In genomic region chr4:35734381-35735098, GRCh38 we compare ENCODE assay signal across 20 cellular contexts.
DNase-seq lines count a peak whose midpoint lies in the region; ATAC-seq and TF ChIP-seq lines count a peak whose summit lies in the region.
"Had no signal": no experiment of that assay in that cellular context is flagged by ENCODE, and none has a peak within 500 bp of the region (broad histone marks: within the 10 kb centered on the region; RNA-seq: fewer than 3 reads in every experiment).

No MANE protein-coding gene starts in this region.

- no peaks in the 10 kb centered on the region for H3K36me3 ChIP-seq in trophoblast cell (ENCODE audit: control insufficient read depth in 1 of 2, insufficient read depth in 2 of 2, low read length in 2 of 2)

- no peak overlapping the region for H3K9ac ChIP-seq in trophoblast cell (ENCODE audit: low read length)

- WGBS in trophoblast cell (ENCODE audit: extremely low coverage, insufficient coverage, insufficient read length) = no CpG with 5 or more reads among the region's 3 CpGs

- no peak for TF ChIP-seq CTCF in mesothelial cell of epicardium (IDR thresholded peaks at IDR 0.05; ENCODE audit: unreplicated experiment)

- no peak overlapping the region for H3K14ac ChIP-seq in trophoblast cell (ENCODE audit: low read length)

- H3K9me3 ChIP-seq in trophoblast cell (ENCODE audit: insufficient read depth, low read depth, low read length) = no peaks in the 10 kb centered on the region
- H3K9me3 ChIP-seq: body of pancreas had no signal

- ATAC-seq in GM18861 (IDR thresholded peaks at IDR 0.05; ENCODE audit: unreplicated experiment) (peak; percentile 85), GM21423 (IDR thresholded peaks at IDR 0.05; ENCODE audit: unreplicated experiment) (peak; percentile 83), HG03060 (IDR thresholded peaks at IDR 0.05; ENCODE audit: low read depth, unreplicated experiment) (peak; percentile 33), HG03520 (IDR thresholded peaks at IDR 0.05; ENCODE audit: unreplicated experiment) (peak; percentile 49), HG02852 (IDR thresholded peaks at IDR 0.05; ENCODE audit: unreplicated experiment) (no peak), GM21360 (IDR thresholded peaks at IDR 0.05; ENCODE audit: unreplicated experiment) (no peak)
- ATAC-seq: body of pancreas, K562, Panc1 had no signal

- no peaks in the 10 kb centered on the region for H3K4me1 ChIP-seq in trophoblast cell (ENCODE audit: control insufficient read depth in 1 of 2, insufficient read depth in 2 of 2, low read length in 2 of 2)
- H3K4me1 ChIP-seq: body of pancreas had no signal

- no peaks in the 10 kb centered on the region for H3K27me3 ChIP-seq in trophoblast cell (ENCODE audit: insufficient read depth, low read length)
- H3K27me3 ChIP-seq: body of pancreas had no signal

- H3K23ac ChIP-seq in trophoblast cell (ENCODE audit: low read length) = no peak overlapping the region

- H2AK5ac ChIP-seq in trophoblast cell (ENCODE audit: low read length) = no peak overlapping the region

- H3K27ac Mint-ChIP-seq in mesothelial cell of epicardium = no peak overlapping the region
- H3K27ac Mint-ChIP-seq: activated CD4-positive, alpha-beta T cell treated with anti-CD3 and anti-CD28 coated beads, Interleukin-2, amount 10 ng/mL, durations not matched to agents 7 days and 5 days; CD8-positive, alpha-beta memory T cell; dendritic cell treated with granulocyte-macrophage colony-stimulating factor and Interleukin-4, amounts not matched to agents 40 ng/mL and 50 ng/mL, for 4 days had no signal

- H3K4me1 Mint-ChIP-seq in mesothelial cell of epicardium = no peaks in the 10 kb centered on the region
- H3K4me1 Mint-ChIP-seq: activated CD4-positive, alpha-beta T cell treated with anti-CD3 and anti-CD28 coated beads, Interleukin-2, amount 10 ng/mL, durations not matched to agents 7 days and 5 days; CD8-positive, alpha-beta memory T cell had no signal

- H2AFZ ChIP-seq in trophoblast cell (ENCODE audit: insufficient read depth, low read length, poor library complexity) = no peak overlapping the region

- H3K27me3 Mint-ChIP-seq in mesothelial cell of epicardium (ENCODE audit: low read depth) = no peaks in the 10 kb centered on the region
- H3K27me3 Mint-ChIP-seq: activated CD4-positive, alpha-beta T cell treated with anti-CD3 and anti-CD28 coated beads, Interleukin-2, amount 10 ng/mL, durations not matched to agents 7 days and 5 days; CD8-positive, alpha-beta memory T cell; dendritic cell treated with granulocyte-macrophage colony-stimulating factor and Interleukin-4, amounts not matched to agents 40 ng/mL and 50 ng/mL, for 4 days had no signal

- H2BK12ac ChIP-seq in trophoblast cell (ENCODE audit: low read length) = no peak overlapping the region

- no peaks in the 10 kb centered on the region for H3K79me2 ChIP-seq in trophoblast cell (ENCODE audit: control insufficient read depth, insufficient read depth, low read length, poor library complexity)

- DNase-seq in trophoblast cell (no peak), mesothelial cell of epicardium (ENCODE audit: low spot score in 2 of 2, unreplicated experiment in 2 of 2) (no peak)
- DNase-seq: activated CD4-positive, alpha-beta T cell treated with anti-CD3 and anti-CD28 coated beads, Interleukin-2, amount 10 ng/mL, durations not matched to agents 7 days and 5 days; activated naive CD4-positive, alpha-beta T cell treated with anti-CD3 and anti-CD28 coated beads, Interleukin-2, amount 50 U/mL, for 16 hours; body of pancreas; CD8-positive, alpha-beta memory T cell; HCEC 1CT; NCI-H1092 treated with DMSO at 0.1 percent for 48 hours; small intestine; stimulated activated CD4-positive, alpha-beta T cell treated with anti-CD3 and anti-CD28 coated beads, Interleukin-4, amount 100 ng/mL, for 4 hours had no signal

- H2BK120ac ChIP-seq in trophoblast cell (ENCODE audit: insufficient read depth, low read length, poor library complexity) = no peak overlapping the region

- H3K4ac ChIP-seq in trophoblast cell (ENCODE audit: low read depth, low read length) = no peak overlapping the region

- no peak overlapping the region for H4K91ac ChIP-seq in trophoblast cell (ENCODE audit: low read depth, low read length)

- H3K4me2 ChIP-seq in trophoblast cell (ENCODE audit: low read length) = no peak overlapping the region

- H3K36me3 Mint-ChIP-seq in mesothelial cell of epicardium = no peaks in the 10 kb centered on the region
- H3K36me3 Mint-ChIP-seq: CD8-positive, alpha-beta memory T cell had no signal

- no peak overlapping the region for H3K27ac ChIP-seq in trophoblast cell (ENCODE audit: low read depth, low read length)
- H3K27ac ChIP-seq: body of pancreas, epithelial cell of prostate had no signal

- H3K18ac ChIP-seq in trophoblast cell (ENCODE audit: low read length) = no peak overlapping the region

- no peak overlapping the region for H4K12ac ChIP-seq in trophoblast cell (ENCODE audit: low read depth, low read length)

- peaks cover 8% of the 10 kb centered on the region for H3K9me3 Mint-ChIP-seq in mesothelial cell of epicardium
- H3K9me3 Mint-ChIP-seq: activated CD4-positive, alpha-beta T cell treated with anti-CD3 and anti-CD28 coated beads, Interleukin-2, amount 10 ng/mL, durations not matched to agents 7 days and 5 days had no signal

- H2BK5ac ChIP-seq in trophoblast cell (ENCODE audit: low read depth, low read length, poor library complexity) = no peak overlapping the region

- H3K4me3 ChIP-seq in trophoblast cell (ENCODE audit: low read depth, low read length) = no peak overlapping the region
- H3K4me3 ChIP-seq: body of pancreas, K562 had no signal

- no peak overlapping the region for H3K4me3 Mint-ChIP-seq in mesothelial cell of epicardium
- H3K4me3 Mint-ChIP-seq: activated CD4-positive, alpha-beta T cell treated with anti-CD3 and anti-CD28 coated beads, Interleukin-2, amount 10 ng/mL, durations not matched to agents 7 days and 5 days; CD8-positive, alpha-beta memory T cell; dendritic cell treated with granulocyte-macrophage colony-stimulating factor and Interleukin-4, amounts not matched to agents 40 ng/mL and 50 ng/mL, for 4 days had no signal

- no peaks in the 10 kb centered on the region for H3K79me1 ChIP-seq in trophoblast cell (ENCODE audit: low read length)

- H4K8ac ChIP-seq in trophoblast cell (ENCODE audit: low read depth, low read length) = no peak overlapping the region

Comparison
In these comparisons a context has a peak if more than half of its experiments do, and no peak if none do; other contexts are left out.
1. ATAC-seq: peak in GM18861 (single experiment), GM21423 (single experiment), HG03060 (single experiment) and HG03520 (single experiment); none in HG02852 (single experiment) and GM21360 (single experiment).